8 cellular contexts compared by ENCODE assay signal in the genomic region with DNA sequence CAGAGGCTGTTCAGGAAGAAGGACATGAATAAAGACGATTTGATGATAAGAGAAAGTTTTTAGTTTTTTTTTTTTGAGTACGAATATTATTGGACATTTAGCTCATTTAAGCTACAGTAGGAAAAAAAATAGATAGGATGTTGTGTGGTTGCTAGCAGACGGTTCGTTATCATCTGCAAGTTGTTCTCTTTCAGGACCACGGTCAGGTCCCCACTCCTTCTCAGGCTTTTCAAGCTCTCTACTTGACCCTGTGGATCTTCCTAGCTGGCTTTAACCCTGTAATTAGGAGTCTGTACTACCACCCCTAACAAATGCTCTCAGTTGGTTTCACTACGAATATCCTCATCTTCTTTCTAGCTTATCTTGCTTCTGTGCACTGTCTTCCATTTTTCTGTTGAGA. TPM values are rescaled to one million over a fixed set of nuclear protein-coding genes. Genes with fewer than 3 reads are reported as not detected.
DNase-seq lines count a peak whose midpoint lies in the region; ATAC-seq, FAIRE-seq and TF ChIP-seq lines count a peak whose summit lies in the region.

No MANE protein-coding gene starts in this region.

- H3K27me3 ChIP-seq in astrocyte (ENCODE audit: insufficient read depth, low read length) (peaks cover 18% of the 10 kb centered on the region), mesenchymal stem cell (ENCODE audit: control insufficient read depth in 1 of 2, insufficient read depth in 1 of 2, low read length in 2 of 2) (peaks cover 33 to 41% of the 10 kb centered on the region in 2 experiments)

- H3K9me3 ChIP-seq in astrocyte (ENCODE audit: insufficient read depth, low read depth, low read length) (no peaks in the 10 kb centered on the region), mesenchymal stem cell (ENCODE audit: control insufficient read depth, low read length) (no peaks in the 10 kb centered on the region)

- H3K9ac ChIP-seq in astrocyte (ENCODE audit: low read length), result no peak overlapping the region
- no peak overlapping the region for H3K9ac ChIP-seq in mesenchymal stem cell (ENCODE audit: low read length)

- no peak overlapping the region for H2AK5ac ChIP-seq in mesenchymal stem cell (ENCODE audit: low read length, severe bottlenecking)

- 6% methylated on average over 6 of the region's 6 CpGs for WGBS in mesenchymal stem cell

- H3K4me2 ChIP-seq in astrocyte (ENCODE audit: low read length) (no peak overlapping the region), mesenchymal stem cell (ENCODE audit: low read length, poor library complexity, severe bottlenecking) (no peak overlapping the region)

- no peak overlapping the region for H2BK120ac ChIP-seq in mesenchymal stem cell (ENCODE audit: low read depth, low read length)

- DNase-seq in ELF-1 (ENCODE audit: low read depth, low spot score) (peak; percentile 45), Kasumi-1 (lab: John Stamatoyannopoulos, UW) (peak; percentile 61 to 73), astrocyte (ENCODE audit: low read depth) (peak; percentile 0), mesenchymal stem cell (peak; percentile 24)

- no peaks in the 10 kb centered on the region for H3K9me3 Mint-ChIP-seq in astrocyte (ENCODE audit: unreplicated experiment)

- H3K36me3 ChIP-seq in astrocyte (ENCODE audit: insufficient read depth, low read length) (no peaks in the 10 kb centered on the region), mesenchymal stem cell (ENCODE audit: control insufficient read depth in 1 of 2, insufficient read depth in 2 of 2, low read depth in 1 of 2, low read length in 2 of 2) (no peaks in the 10 kb centered on the region)

- peaks cover 7% of the 10 kb centered on the region for H3K27me3 Mint-ChIP-seq in astrocyte (ENCODE audit: low read depth, unreplicated experiment)

- H2BK15ac ChIP-seq in mesenchymal stem cell (ENCODE audit: low read depth, poor library complexity, severe bottlenecking), result no peak overlapping the region

- H4K91ac ChIP-seq in mesenchymal stem cell (ENCODE audit: low read length), result no peak overlapping the region

- no peaks in the 10 kb centered on the region for H4K20me1 ChIP-seq in astrocyte (ENCODE audit: insufficient read depth, low read length)

- no peak overlapping the region for H2BK5ac ChIP-seq in mesenchymal stem cell (ENCODE audit: low read depth, low read length, poor library complexity, severe bottlenecking)

- H2AFZ ChIP-seq in astrocyte (ENCODE audit: low read depth, low read length), result no peak overlapping the region
- H2AFZ ChIP-seq in mesenchymal stem cell (ENCODE audit: low read depth, low read length), result no peak overlapping the region

- no peak overlapping the region for H3K18ac ChIP-seq in mesenchymal stem cell (ENCODE audit: low read depth in 1 of 2, low read length in 2 of 2)

- H3K4me3 Mint-ChIP-seq in astrocyte (ENCODE audit: unreplicated experiment), result no peak overlapping the region

- no peaks in the 10 kb centered on the region for H3K4me1 Mint-ChIP-seq in astrocyte (ENCODE audit: low read depth, unreplicated experiment)

- TF ChIP-seq POLR2A in GM18505 (IDR thresholded peaks at IDR 0.05; ENCODE audit: borderline replicate concordance, extremely low read depth, insufficient read depth, insufficient read length), result no peak

- peaks cover 4% of the 10 kb centered on the region for H3K4me1 ChIP-seq in astrocyte (ENCODE audit: insufficient read depth, low read length)
- peaks cover 17% of the 10 kb centered on the region for H3K4me1 ChIP-seq in mesenchymal stem cell (ENCODE audit: control insufficient read depth, insufficient read depth, low read depth, low read length)

- no peak overlapping the region for H3K4ac ChIP-seq in mesenchymal stem cell (ENCODE audit: low read depth in 1 of 2, low read length in 2 of 2)

- no peak overlapping the region for H3K27ac ChIP-seq in astrocyte (ENCODE audit: low read depth, low read length)
- no peak overlapping the region for H3K27ac ChIP-seq in mesenchymal stem cell (ENCODE audit: low read length, poor library complexity, severe bottlenecking)

- no peaks in the 10 kb centered on the region for H3K79me2 ChIP-seq in astrocyte (ENCODE audit: insufficient read depth, low read length)

- no peak overlapping the region for H3K23ac ChIP-seq in mesenchymal stem cell (ENCODE audit: low read length in 2 of 2)

- H3K36me3 Mint-ChIP-seq in astrocyte (ENCODE audit: low read depth, unreplicated experiment), result no peaks in the 10 kb centered on the region

- H3K79me1 ChIP-seq in mesenchymal stem cell (replicated peaks; ENCODE audit: low read length, poor library complexity, severe bottlenecking), result no peaks in the 10 kb centered on the region

- H3K27ac Mint-ChIP-seq in astrocyte (ENCODE audit: unreplicated experiment), result no peak overlapping the region

- H3K14ac ChIP-seq in mesenchymal stem cell (ENCODE audit: low read length in 2 of 2), result no peak overlapping the region

- no peak overlapping the region for H2BK12ac ChIP-seq in mesenchymal stem cell (ENCODE audit: low read length in 2 of 2)

- FAIRE-seq in astrocyte (lab: Jason Lieb, UNC), result no peak

- no peak for ATAC-seq in HG03521 (IDR thresholded peaks at IDR 0.05; ENCODE audit: unreplicated experiment)
- ATAC-seq in GM18505 (IDR thresholded peaks at IDR 0.05; ENCODE audit: unreplicated experiment), result no peak
- ATAC-seq in esophagus mucosa, result no peak
- ATAC-seq in GM21360 (IDR thresholded peaks at IDR 0.05; ENCODE audit: unreplicated experiment), result no peak

- TF ChIP-seq CTCF in astrocyte (IDR thresholded peaks at IDR 0.05; ENCODE audit: insufficient read depth, low read depth, low read length), result no peak

- H3K4me3 ChIP-seq in astrocyte (ENCODE audit: insufficient read depth, low read depth, low read length) (no peak overlapping the region), mesenchymal stem cell (ENCODE audit: insufficient read depth in 1 of 2, low read depth in 1 of 2, low read length in 2 of 2) (no peak overlapping the region)

- H4K8ac ChIP-seq in mesenchymal stem cell (ENCODE audit: low read length), result no peak overlapping the region

RNA-seq across cellular contexts. Expression of a gene that starts 1.1 kb away (rescaled TPM):
- total RNA-seq in astrocyte (0.10 and 0.45 TPM in 2 replicates), esophagus mucosa (0.08 TPM)
- polyA plus RNA-seq in mesenchymal stem cell (2013, experiment 1 of 2), result not detected
- polyA plus RNA-seq in mesenchymal stem cell (2013, experiment 2 of 2), result under 0.01 TPM

Comparison
In these comparisons a context has a peak if more than half of its experiments do, and no peak if none do; other contexts are left out.
1. DNase-seq: peak in every context shown above with its lines; median percentile 67 in Kasumi-1; 45 in ELF-1; 24 in mesenchymal stem cell; 0 in astrocyte.